Comparison of ENCODE assay signal across 16 cellular contexts in the genomic region with DNA sequence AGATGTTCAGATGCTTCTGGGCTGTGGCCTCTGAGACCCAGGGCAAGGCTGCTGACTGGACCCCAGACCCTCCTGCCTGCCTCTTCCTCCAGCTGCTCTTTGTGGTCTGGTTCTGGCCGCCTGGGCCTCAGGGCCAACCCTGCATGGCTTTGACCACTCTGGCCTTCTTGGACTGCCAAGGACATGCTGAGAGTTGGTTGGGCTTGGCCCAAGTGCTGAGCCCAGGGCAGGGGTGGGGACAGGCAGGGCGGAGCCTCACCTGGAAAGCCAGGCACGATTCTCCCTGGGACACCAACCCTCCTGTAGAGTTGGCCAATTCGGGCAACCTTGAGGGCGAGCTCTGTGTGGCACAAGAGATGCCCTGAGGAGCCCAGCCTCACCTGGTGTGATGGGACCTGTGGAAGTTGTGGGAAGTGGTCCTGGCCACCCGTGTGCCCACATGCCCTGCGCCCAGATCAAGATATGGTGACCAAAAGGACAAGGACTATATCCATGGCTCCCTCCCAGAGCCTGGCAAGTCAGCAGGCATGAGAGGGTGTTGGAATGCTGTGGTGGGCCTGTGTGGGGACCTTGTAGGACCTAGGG. TPM values are rescaled to one million over a fixed set of nuclear protein-coding genes. Genes with fewer than 3 reads are reported as not detected.
DNase-seq lines count a peak whose midpoint lies in the region; ATAC-seq, FAIRE-seq and TF ChIP-seq lines count a peak whose summit lies in the region.
"Had no signal": no experiment of that assay in that cellular context is flagged by ENCODE, and none has a peak within 500 bp of the region (broad histone marks: within the 10 kb centered on the region; RNA-seq: fewer than 3 reads in every experiment).

No MANE protein-coding gene starts in this region.

- peaks cover 62% of the 10 kb centered on the region for H4K20me1 ChIP-seq in osteoblast (ENCODE audit: insufficient read depth, low read length)

- H3K4me3 ChIP-seq in osteoblast (ENCODE audit: insufficient read depth, low read length): no peak overlapping the region
- no peak overlapping the region for H3K4me3 ChIP-seq in small intestine (ENCODE audit: low read depth in 1 of 2, low read length in 2 of 2)
- H3K4me3 ChIP-seq: vagina had no signal

- no peak overlapping the region for H2AFZ ChIP-seq in osteoblast (ENCODE audit: low read length)

- H3K27ac ChIP-seq in 22Rv1 (peak overlapping the region; percentile 62), osteoblast (ENCODE audit: low read depth, low read length) (no peak overlapping the region), small intestine (ENCODE audit: low read depth in 1 of 2, low read length in 1 of 2) (no peak overlapping the region)
- H3K27ac ChIP-seq: vagina had no signal

- H3K27me3 ChIP-seq in osteoblast (ENCODE audit: insufficient read depth, low read length) (no peaks in the 10 kb centered on the region), small intestine (ENCODE audit: control insufficient read depth in 2 of 2, insufficient read depth in 2 of 2, low read length in 2 of 2) (no peaks in the 10 kb centered on the region)
- H3K27me3 ChIP-seq: vagina had no signal

- peaks cover 7% of the 10 kb centered on the region for H3K4me1 ChIP-seq in osteoblast (ENCODE audit: insufficient read depth, low read length)
- H3K4me1 ChIP-seq in small intestine (ENCODE audit: control insufficient read depth in 2 of 2, insufficient read depth in 1 of 2, low read depth in 1 of 2, low read length in 1 of 2): no peaks in the 10 kb centered on the region
- H3K4me1 ChIP-seq: Caco-2 had no signal

- DNase-seq in HT-29 (ENCODE audit: low spot score) (peak; percentile 58), erythroblast (lab: John Stamatoyannopoulos, UW) (no peak), osteoblast (ENCODE audit: insufficient read length, low spot score, missing footprints) (peak; percentile 77), NCI-H2029 (lab: John Stamatoyannopoulos, UW) (no peak), small intestine (no peak)
- DNase-seq: activated CD4-positive, alpha-beta T cell treated with anti-CD3 and anti-CD28 coated beads, Interleukin-2, amount 10 ng/mL, durations not matched to agents 24 days and 14 days; Caco-2; NCI-H187; stimulated activated CD4-positive, alpha-beta T cell treated with anti-CD3 and anti-CD28 coated beads, Interleukin-12 subunit alpha, Interleukin-12 subunit beta, amount 100 ng/mL, for 4 hours; stimulated activated naive CD8-positive, alpha-beta T cell treated with anti-CD3 and anti-CD28 coated beads, Interleukin-15, Interleukin-2, amounts not matched to agents 100 U/mL and 50 U/mL, for 24 hours; T1000 had no signal

- TF ChIP-seq CTCF in 22Rv1 (IDR thresholded peaks at IDR 0.05) (no peak), osteoblast (IDR thresholded peaks at IDR 0.05; ENCODE audit: extremely low read depth, low read depth, low read length) (no peak)

- H3K4me2 ChIP-seq in osteoblast (ENCODE audit: insufficient read depth, low read length): no peak overlapping the region

- FAIRE-seq in small intestine (lab: Jason Lieb, UNC): no peak
- FAIRE-seq: H54 had no signal

- H3K9me3 ChIP-seq in osteoblast (ENCODE audit: low read depth, low read length) (no peaks in the 10 kb centered on the region), small intestine (ENCODE audit: control insufficient read depth, low read depth) (no peaks in the 10 kb centered on the region)
- H3K9me3 ChIP-seq: Caco-2, vagina had no signal

- H3K36me3 ChIP-seq in osteoblast (ENCODE audit: insufficient read depth, low read length) (peaks cover 19% of the 10 kb centered on the region), small intestine (ENCODE audit: control insufficient read depth in 2 of 2, insufficient read depth in 2 of 2, low read length in 2 of 2) (no peaks in the 10 kb centered on the region)
- H3K36me3 ChIP-seq: vagina had no signal

- peak; percentile 0 for TF ChIP-seq POLR2A in erythroblast (IDR thresholded peaks at IDR 0.05; ENCODE audit: low read length)

- H3K79me2 ChIP-seq in osteoblast (ENCODE audit: insufficient read depth, low read length): peaks cover 79% of the 10 kb centered on the region

- WGBS in small intestine, 3 donors: 82 to 87% (median 85%) methylated on average over 7 of the region's 7 CpGs

- no peak for ATAC-seq in GM19023 (IDR thresholded peaks at IDR 0.05; ENCODE audit: unreplicated experiment)
- ATAC-seq in HG03432 (IDR thresholded peaks at IDR 0.05; ENCODE audit: unreplicated experiment): no peak
- ATAC-seq: stimulated activated naive CD8-positive, alpha-beta T cell treated with anti-CD3 and anti-CD28 coated beads, Interleukin-15, Interleukin-2, amounts not matched to agents 100 U/mL and 50 U/mL, for 24 hours had no signal

RNA-seq across cellular contexts. Expression of gene TANGO2, which starts 11.6 kb away (rescaled TPM):
- 71.9 and 88.2 TPM in 2 replicates for total RNA-seq in HT-29 (2014; rRNA removed; shearing (Covaris generic))
- total RNA-seq in osteoblast: 41.8 and 43.8 TPM in 2 replicates
- 10 to 100 TPM; 19.0 to 23.3 (median 22.7) TPM for polyA plus RNA-seq in small intestine

RNA-seq across cellular contexts. Expression of gene ARVCF, which starts 15.9 kb away (rescaled TPM):
- 211 and 219 TPM in 2 replicates for total RNA-seq in HT-29 (2014; rRNA removed; shearing (Covaris generic))
- 19.7 and 27.1 TPM in 2 replicates for total RNA-seq in osteoblast
- 10 to 100 TPM in 1 of 3 donors, 1 to 10 TPM in 2; 2.2 to 11.7 (median 2.9) TPM for polyA plus RNA-seq in small intestine

RNA-seq across cellular contexts. Expression of gene DGCR8, which starts 47.5 kb away (rescaled TPM):
- 74.9 and 87.2 TPM in 2 replicates for total RNA-seq in HT-29 (2014; rRNA removed; shearing (Covaris generic))
- total RNA-seq in osteoblast: 25.9 and 44.2 TPM in 2 replicates
- 10 to 100 TPM; 17.0 to 18.1 (median 17.3) TPM for polyA plus RNA-seq in small intestine

Comparison
In these comparisons a context has a peak if more than half of its experiments do, and no peak if none do; other contexts are left out.
1. DNase-seq: peak in HT-29 (single experiment) and osteoblast (single experiment); none in erythroblast (0 of 2), NCI-H2029 (single experiment) and small intestine (single experiment).